In the genomic region with DNA sequence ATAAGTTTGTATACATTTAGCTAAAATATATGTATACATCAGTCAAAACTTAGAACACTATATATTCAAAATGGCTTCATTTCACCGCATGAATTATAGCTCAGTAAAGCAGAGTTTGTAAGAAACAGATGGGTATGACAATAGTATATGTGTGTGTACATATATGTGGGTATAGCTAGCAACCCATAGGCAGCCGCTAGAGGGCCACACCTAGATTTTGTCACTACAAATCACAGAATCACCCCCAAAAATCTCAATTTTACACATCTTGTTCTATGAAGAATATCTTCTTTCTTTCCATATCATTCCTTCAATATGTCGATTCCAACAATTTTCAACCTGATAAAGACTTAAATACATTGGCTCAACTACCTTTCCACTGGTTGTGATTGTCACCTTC, we compare ENCODE assay signal across 12 cellular contexts.
DNase-seq lines count a peak whose midpoint lies in the region; ATAC-seq and TF ChIP-seq lines count a peak whose summit lies in the region.
"Had no signal": no experiment of that assay in that cellular context is flagged by ENCODE, and none has a peak within 500 bp of the region (broad histone marks: within the 10 kb centered on the region; RNA-seq: fewer than 3 reads in every experiment).

No MANE protein-coding gene starts in this region.

- H3K27me3 Mint-ChIP-seq in nephron progenitor cell (ENCODE audit: low read depth, poor library complexity), result no peaks in the 10 kb centered on the region

- no peaks in the 10 kb centered on the region for H3K9me3 ChIP-seq in OCI-LY7 (ENCODE audit: low read length)

- H3K4me1 Mint-ChIP-seq in nephron progenitor cell, result peaks cover 4% of the 10 kb centered on the region

- no peak overlapping the region for H2AFZ ChIP-seq in OCI-LY7 (ENCODE audit: low read length)

- H4K20me1 ChIP-seq in OCI-LY7 (ENCODE audit: insufficient read depth, low read length), result no peaks in the 10 kb centered on the region

- H3K36me3 Mint-ChIP-seq in nephron progenitor cell (ENCODE audit: low read depth), result no peaks in the 10 kb centered on the region

- POLR2A ChIA-PET in OCI-LY7 (lab: Charles Lee), result interaction anchor here (0.8 kb wide), 1 partner anchor 82 kb away, joined by 4 read pairs; no protein-coding TSS in a partner anchor

- H3K4me2 ChIP-seq in OCI-LY7 (ENCODE audit: low read length), result no peak overlapping the region

- peak; percentile 75 for TF ChIP-seq CTCF in OCI-LY7 (conservative IDR thresholded peaks at IDR 0.05; ENCODE audit: low read length)
- peak; percentile 39 for TF ChIP-seq CTCF in nephron progenitor cell (IDR thresholded peaks at IDR 0.05)

- no peaks in the 10 kb centered on the region for H3K79me2 ChIP-seq in OCI-LY7 (ENCODE audit: insufficient read depth, low read depth, low read length)

- no peaks in the 10 kb centered on the region for H3K36me3 ChIP-seq in OCI-LY7 (ENCODE audit: insufficient read depth, low read length)

- peaks cover 45% of the 10 kb centered on the region for H3K9me3 Mint-ChIP-seq in nephron progenitor cell

- H3K4me3 Mint-ChIP-seq in nephron progenitor cell, result no peak overlapping the region

- peak; percentile 12 for DNase-seq in DMS 273 (lab: John Stamatoyannopoulos, UW; ENCODE audit: unreplicated experiment)
- DNase-seq in DMS 273 treated with DMSO at 0.1 percent for 48 hours (lab: John Stamatoyannopoulos, UW), result no peak
- DNase-seq in OCI-LY7 (ENCODE audit: low spot score), result peak; percentile 5
- no peak for DNase-seq in nephron progenitor cell
- DNase-seq in activated naive CD4-positive, alpha-beta T cell treated with Interleukin-2 at 50 U/mL for 16 hours, result no peak
- no peak for DNase-seq in T-helper 9 cell
- no peak for DNase-seq in HCEC 1CT
- DNase-seq: activated effector memory CD4-positive, alpha-beta T cell treated with anti-CD3 and anti-CD28 coated beads, Interleukin-2, amount 50 U/mL, for 16 hours; NCI-H2029; T-helper 2 cell had no signal

- BruUV-seq in OCI-LY7 (replicated peaks; lab: Mats Ljungman, UMichigan), result no TSS peak

- no peak overlapping the region for H3K4me3 ChIP-seq in OCI-LY7 (ENCODE audit: low read depth, low read length, poor library complexity, severe bottlenecking)

- H3K9me2 ChIP-seq in OCI-LY7 (ENCODE audit: insufficient read depth, low read length), result no peaks in the 10 kb centered on the region

- no peak overlapping the region for H3K27ac ChIP-seq in OCI-LY7 (ENCODE audit: low read depth, low read length, poor library complexity, severe bottlenecking)
- H3K27ac ChIP-seq: 22Rv1 had no signal

- H3K27ac Mint-ChIP-seq in nephron progenitor cell, result no peak overlapping the region

- ATAC-seq in HG02852 (IDR thresholded peaks at IDR 0.05; ENCODE audit: unreplicated experiment), result peak; percentile 57

- CTCF ChIA-PET in OCI-LY7 (lab: Charles Lee; ENCODE audit: unreplicated experiment), result no interaction called here

- H3K4me1 ChIP-seq in OCI-LY7 (ENCODE audit: insufficient read depth, low read length, poor library complexity, severe bottlenecking), result no peaks in the 10 kb centered on the region

- intact Hi-C loops in OCI-LY7 (cut with micrococcal nuclease; ENCODE audit: unreplicated experiment), result loop anchor here (10.0 kb wide), 2 partner anchors 265 to 325 kb away; no protein-coding TSS in a partner anchor

Comparison
In these comparisons a context has a peak if more than half of its experiments do, and no peak if none do; other contexts are left out.
1. DNase-seq: peak in DMS 273 (single experiment) and OCI-LY7 (single experiment); none in DMS 273 treated with DMSO at 0.1 percent for 48 hours (single experiment), nephron progenitor cell (single experiment), activated naive CD4-positive, alpha-beta T cell treated with Interleukin-2 at 50 U/mL for 16 hours (single experiment), T-helper 9 cell (single experiment) and HCEC 1CT (single experiment).